ENCODE assay signal across 8 cellular contexts in the genomic region with DNA sequence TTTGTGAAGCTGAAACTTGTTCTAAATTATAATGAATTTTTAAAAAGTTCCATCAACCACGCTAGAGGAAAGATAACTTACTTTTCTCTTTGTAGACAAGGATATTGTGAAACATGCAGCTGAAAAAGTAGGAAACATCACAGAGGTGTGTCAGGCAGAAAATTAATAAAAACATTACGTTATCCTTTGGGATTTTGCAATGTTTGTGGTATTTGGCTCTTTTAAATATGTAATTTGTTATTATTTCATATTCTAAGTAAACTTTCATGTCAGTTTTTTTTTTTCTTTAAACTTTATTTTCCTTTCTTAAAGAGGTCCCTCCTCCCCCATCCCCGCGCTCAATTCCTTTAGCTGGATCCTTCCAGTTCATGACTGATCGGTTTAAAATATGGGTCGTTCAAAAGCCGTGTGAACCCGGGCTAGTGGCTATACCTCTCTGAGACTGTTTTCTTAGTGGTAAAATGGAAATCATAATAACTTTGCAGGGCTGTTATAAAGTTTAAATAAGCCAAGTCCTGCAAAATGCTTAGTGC. TPM values are rescaled to one million over a fixed set of nuclear protein-coding genes. Genes with fewer than 3 reads are reported as not detected.
DNase-seq lines count a peak whose midpoint lies in the region; ATAC-seq and TF ChIP-seq lines count a peak whose summit lies in the region.

No MANE protein-coding gene starts in this region.

- H3K36me3 ChIP-seq in HUES6 (ENCODE audit: control insufficient read depth, insufficient read depth, low read length), result peaks cover 4% of the 10 kb centered on the region
- H3K36me3 ChIP-seq in endocrine pancreas (ENCODE audit: control insufficient read depth, insufficient read depth, low read length), result no peaks in the 10 kb centered on the region

- DNase-seq in Daoy (ENCODE audit: low read depth) (peak; percentile 26), omental fat pad (ENCODE audit: low spot score) (no peak), kidney glomerular epithelial cell (lab: John Stamatoyannopoulos, UW) (no peak), G401 (ENCODE audit: low spot score) (no peak)

- in situ Hi-C loops in G401 (cut with HindIII; ENCODE audit: low sequenced_read_pairs), result no loop called here

- no peak for TF ChIP-seq CTCF in omental fat pad (IDR thresholded peaks at IDR 0.05)

- no peaks in the 10 kb centered on the region for H3K9me3 ChIP-seq in HUES6 (ENCODE audit: control insufficient read depth, insufficient read depth, low read depth, low read length)
- no peaks in the 10 kb centered on the region for H3K9me3 ChIP-seq in endocrine pancreas (ENCODE audit: control insufficient read depth, low read length)

- H3K4me3 ChIP-seq in HUES6 (ENCODE audit: low read depth, low read length) (peak overlapping the region; percentile 62), endocrine pancreas (ENCODE audit: control insufficient read depth, insufficient read depth, low read length) (peak overlapping the region; percentile 56)

- H3K9ac ChIP-seq in HUES6 (ENCODE audit: low read length) (no peak overlapping the region), endocrine pancreas (ENCODE audit: control insufficient read depth, insufficient read depth, low read length) (no peak overlapping the region)

- H3K4me1 ChIP-seq in HUES6 (ENCODE audit: control insufficient read depth, insufficient read depth, low read length), result peaks cover 5% of the 10 kb centered on the region; the same call in 1 of the 2 replicates
- no peaks in the 10 kb centered on the region for H3K4me1 ChIP-seq in endocrine pancreas (ENCODE audit: control insufficient read depth, insufficient read depth, low read length)

- no peak overlapping the region for H3K27ac ChIP-seq in HUES6 (ENCODE audit: low read depth, low read length)

- H3K27me3 ChIP-seq in HUES6 (ENCODE audit: control insufficient read depth, insufficient read depth, low read length), result no peaks in the 10 kb centered on the region; the same call in 1 of the 2 replicates
- H3K27me3 ChIP-seq in endocrine pancreas (ENCODE audit: control insufficient read depth, insufficient read depth, low read length), result no peaks in the 10 kb centered on the region

- ATAC-seq in omental fat pad (ENCODE audit: low FRiP score) (peak; percentile 2), GM21529 (IDR thresholded peaks at IDR 0.05; ENCODE audit: unreplicated experiment) (no peak), GM19324 (IDR thresholded peaks at IDR 0.05; ENCODE audit: low FRiP score, unreplicated experiment) (no peak)

RNA-seq across cellular contexts. Expression of gene CCDC61, which starts 0.7 kb away (rescaled TPM):
- total RNA-seq in Daoy (2014; rRNA removed; shearing (Covaris generic)), result 5.5 and 7.7 TPM in 2 replicates
- total RNA-seq in omental fat pad, result 10 to 100 TPM in 1 of 4 donors, 1 to 10 TPM in 3; 3.6 to 10.4 (median 6.1) TPM
- 6.6 and 9.5 TPM in 2 replicates for total RNA-seq in G401 (2014; rRNA removed; shearing (Covaris generic))

RNA-seq across cellular contexts. Expression of gene NOVA2, which starts 20.9 kb away (rescaled TPM):
- not detected in 2 replicates for total RNA-seq in Daoy (2014; rRNA removed; shearing (Covaris generic))
- total RNA-seq in omental fat pad, result 10 to 100 TPM in 1 of 4 donors, 1 to 10 TPM in 2, under 1 TPM in 1; 0.74 to 10.9 (median 3.8) TPM
- total RNA-seq in G401 (2014; rRNA removed; shearing (Covaris generic)), result not detected in 2 replicates

RNA-seq across cellular contexts. Expression of gene PGLYRP1, which starts 28.3 kb away (rescaled TPM):
- total RNA-seq in Daoy (2014; rRNA removed; shearing (Covaris generic)), result not detected in 2 replicates
- not detected for total RNA-seq in omental fat pad
- total RNA-seq in G401 (2014; rRNA removed; shearing (Covaris generic)), result not detected in 2 replicates

RNA-seq across cellular contexts. Expression of gene IGFL4, which starts 46.3 kb away (rescaled TPM):
- not detected in 2 replicates for total RNA-seq in Daoy (2014; rRNA removed; shearing (Covaris generic))
- not detected for total RNA-seq in omental fat pad
- total RNA-seq in G401 (2014; rRNA removed; shearing (Covaris generic)), result not detected in 2 replicates
